ENCODE assay signal across 8 cellular contexts in the genomic region with DNA sequence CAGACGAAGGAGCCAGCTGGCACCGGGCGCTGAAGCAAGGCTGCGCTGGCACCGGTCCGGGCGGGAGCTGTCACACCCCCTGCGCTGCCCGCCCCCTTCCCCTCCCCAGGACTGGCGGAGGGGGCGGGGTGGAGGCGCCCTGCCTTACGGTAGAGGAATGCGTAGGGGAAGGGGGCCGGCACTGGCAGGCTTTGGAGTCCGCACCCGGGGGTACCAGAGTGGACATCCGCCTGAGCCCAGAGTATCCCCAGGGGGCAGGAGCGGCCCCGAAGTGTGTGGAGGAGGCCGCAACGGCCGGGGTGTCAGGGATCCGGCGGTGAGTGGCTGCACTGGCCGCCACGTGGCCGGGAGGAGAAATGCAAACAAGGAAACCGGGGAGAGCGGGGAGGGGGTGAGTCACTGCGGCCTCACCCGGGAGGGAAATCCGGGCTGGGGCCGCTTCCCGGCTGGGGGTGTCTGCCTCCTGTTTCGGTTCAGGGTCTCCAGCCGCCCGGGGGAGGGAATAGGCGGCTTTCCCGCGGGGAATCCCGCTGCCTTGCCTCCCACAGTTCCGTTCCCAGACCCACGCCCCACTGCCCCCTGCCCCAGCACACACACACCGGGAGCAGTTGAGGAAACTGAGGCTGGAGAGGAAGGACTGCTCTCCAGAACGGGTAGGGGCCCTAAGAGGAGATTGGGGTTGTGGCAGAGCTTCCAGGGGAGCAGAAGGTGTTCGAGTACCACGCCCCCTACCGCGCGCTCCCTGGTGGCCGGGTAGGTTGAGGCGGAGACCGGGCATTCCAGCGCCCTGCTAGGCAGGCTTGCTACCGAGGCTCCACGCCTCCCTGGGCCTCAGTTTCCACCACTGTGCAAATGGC. TPM values are rescaled to one million over a fixed set of nuclear protein-coding genes. Genes with fewer than 3 reads are reported as not detected.
DNase-seq lines count a peak whose midpoint lies in the region; ATAC-seq and FAIRE-seq lines count a peak whose summit lies in the region.

Gene RAPGEF3 (minus strand): TSS at position 47 of the 857 bp plus-strand sequence. CDS start 324 bp downstream, outside the sequence.

- FAIRE-seq in urothelium cell line (lab: Jason Lieb, UNC), result no peak

- intact Hi-C loops in left cardiac atrium (cut with DNase I), result loop anchor here in 1 of 2 donors (2.0 kb wide), 1 partner anchor 42 kb away; no protein-coding TSS in a partner anchor
- intact Hi-C loops in posterior vena cava (cut with DNase I), result loop anchor here in 1 of 2 donors (1.0 kb wide), 1 partner anchor 43 kb away; no protein-coding TSS in a partner anchor

- peak; percentile 90 for DNase-seq in DMS53 treated with DMSO at 0.1 percent for 48 hours (lab: John Stamatoyannopoulos, UW; ENCODE audit: unreplicated experiment)
- peak; percentile 77 for DNase-seq in LHCN-M2 (ENCODE audit: low read depth)
- DNase-seq in T follicular helper cell (ENCODE audit: low read depth), result peak; percentile 59
- DNase-seq in amniotic stem cell (lab: John Stamatoyannopoulos, UW), result peak; percentile 76
- DNase-seq in left cardiac atrium, result peak; percentile 89
- peak; percentile 94 for DNase-seq in posterior vena cava (ENCODE audit: low spot score)
- DNase-seq in urothelium cell line (ENCODE audit: low spot score), result peak; percentile 93

- ATAC-seq in GM21723 (IDR thresholded peaks at IDR 0.05; ENCODE audit: unreplicated experiment) (peak; percentile 68), left cardiac atrium (peak; percentile 89 to 90)

RNA-seq across cellular contexts. Expression of gene RAPGEF3, which starts in this region (rescaled TPM):
- total RNA-seq in LHCN-M2 (2014; rRNA removed) (0.96 and 1.8 TPM in 2 replicates), left cardiac atrium (10 to 100 TPM; 27.3 to 35.9 TPM), posterior vena cava (10 to 100 TPM; 18.3 to 33.5 TPM)
- 1.3 TPM for polyA plus RNA-seq in LHCN-M2 (2012)

Comparison
In these comparisons a context has a peak if more than half of its experiments do, and no peak if none do; other contexts are left out.
1. Peak in every context shown above with its lines: DNase-seq and ATAC-seq.